16 cellular contexts compared by ENCODE assay signal in the genomic region with DNA sequence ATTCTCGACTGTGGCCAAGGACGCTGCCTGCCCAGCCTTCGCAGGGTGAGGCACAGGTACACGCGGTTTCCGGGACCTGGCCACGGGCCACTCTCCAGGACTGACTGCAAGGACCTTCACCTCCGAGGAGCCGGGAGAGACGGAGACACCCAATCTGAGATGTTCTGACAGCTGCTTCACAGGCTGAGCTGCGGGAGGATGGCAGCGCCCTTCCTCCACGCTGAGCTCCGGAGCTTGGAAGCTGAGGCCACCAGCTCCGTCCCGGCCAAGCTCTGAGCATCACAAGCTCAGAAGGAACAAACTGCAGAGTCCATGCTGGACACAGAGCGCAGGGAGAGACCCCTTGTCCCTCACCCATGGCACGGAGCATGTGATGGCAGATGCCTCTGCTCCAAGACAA.
DNase-seq lines count a peak whose midpoint lies in the region; ATAC-seq and TF ChIP-seq lines count a peak whose summit lies in the region.
"Had no signal": no experiment of that assay in that cellular context is flagged by ENCODE, and none has a peak within 500 bp of the region (broad histone marks: within the 10 kb centered on the region; RNA-seq: fewer than 3 reads in every experiment).

No MANE protein-coding gene starts in this region.

- H3K4me1 ChIP-seq in Peyer's patch: no peaks in the 10 kb centered on the region
- H3K4me1 ChIP-seq in left lung: no peaks in the 10 kb centered on the region
- H3K4me1 ChIP-seq: BE2C had no signal

- intact Hi-C loops in left lung (cut with DNase I) (no loop called here), sciatic nerve (cut with DNase I) (no loop called here)

- no peak overlapping the region for H3K27ac ChIP-seq in Peyer's patch
- no peak overlapping the region for H3K27ac ChIP-seq in left lung
- H3K27ac ChIP-seq: GM23248 had no signal

- H3K36me3 Mint-ChIP-seq in WTC11: no peaks in the 10 kb centered on the region
- H3K36me3 Mint-ChIP-seq: CD8-positive, alpha-beta T cell had no signal

- no peak overlapping the region for H3K4me3 Mint-ChIP-seq in WTC11
- H3K4me3 Mint-ChIP-seq: CD8-positive, alpha-beta T cell had no signal

- H3K27me3 Mint-ChIP-seq in WTC11 (ENCODE audit: low read depth): peaks cover 2% of the 10 kb centered on the region; the same call in 1 of the 2 replicates

- peak overlapping the region; percentile 63; the same call in 1 of the 2 replicates for H3K27ac Mint-ChIP-seq in WTC11
- H3K27ac Mint-ChIP-seq: CD8-positive, alpha-beta T cell had no signal

- CTCF ChIA-PET in WTC11 (lab: Charles Lee): no interaction called here

- ATAC-seq in WTC11: no peak
- ATAC-seq in left lung: no peak
- ATAC-seq in sciatic nerve: no peak
- ATAC-seq in HG03139 (IDR thresholded peaks at IDR 0.05; ENCODE audit: unreplicated experiment): no peak
- ATAC-seq: CD8-positive, alpha-beta T cell; PC-3 had no signal

- H3K36me3 ChIP-seq in Peyer's patch (no peaks in the 10 kb centered on the region), left lung (no peaks in the 10 kb centered on the region)
- H3K36me3 ChIP-seq: BE2C had no signal

- TF ChIP-seq POLR2A in Peyer's patch (IDR thresholded peaks at IDR 0.05): no peak

- H3K27me3 ChIP-seq in Peyer's patch (no peaks in the 10 kb centered on the region), left lung (peaks cover 0 to 40% of the 10 kb centered on the region in 2 donors)
- H3K27me3 ChIP-seq: BE2C had no signal

- peaks cover 10% of the 10 kb centered on the region for H3K4me1 Mint-ChIP-seq in WTC11

- POLR2A ChIA-PET in WTC11 (lab: Charles Lee): no interaction called here

- H3K4me3 ChIP-seq in Peyer's patch: no peak overlapping the region
- H3K4me3 ChIP-seq in left lung: no peak overlapping the region
- H3K4me3 ChIP-seq: GM23248 had no signal

- no peak for TF ChIP-seq CTCF in Peyer's patch (IDR thresholded peaks at IDR 0.05)
- TF ChIP-seq CTCF in WTC11 (IDR thresholded peaks at IDR 0.05): no peak
- TF ChIP-seq CTCF in left lung (IDR thresholded peaks at IDR 0.05): no peak

- DNase-seq in Peyer's patch (peak in 2 of 3 donors; percentile 22 to 27), WTC11 (ENCODE audit: low spot score) (no peak), left lung (peak; percentile 22 to 57), sciatic nerve (ENCODE audit: low spot score) (peak; percentile 47), NCI-H2171 treated with DMSO at 0.1 percent for 48 hours (lab: John Stamatoyannopoulos, UW) (no peak), NCI-H1694 treated with DMSO at 0.1 percent for 48 hours (lab: John Stamatoyannopoulos, UW) (no peak)
- DNase-seq: BE2C; CD8-positive, alpha-beta T cell; KG1; NCI-H1105; NCI-H187 treated with DMSO at 0.1 percent for 48 hours; NCI-H446 treated with DMSO at 0.1 percent for 48 hours; NCI-H748 treated with DMSO at 0.1 percent for 48 hours; PC-3 had no signal

- H3K9me3 Mint-ChIP-seq in WTC11: no peaks in the 10 kb centered on the region
- H3K9me3 Mint-ChIP-seq: CD8-positive, alpha-beta T cell had no signal

- H3K9me3 ChIP-seq in Peyer's patch (no peaks in the 10 kb centered on the region), left lung (no peaks in the 10 kb centered on the region)
- H3K9me3 ChIP-seq: BE2C had no signal

TF ChIP-seq in WTC11, 78 proteins besides CTCF, POLR2A, EP300 and RAD21:
- TF ChIP-seq, protein P1, sequence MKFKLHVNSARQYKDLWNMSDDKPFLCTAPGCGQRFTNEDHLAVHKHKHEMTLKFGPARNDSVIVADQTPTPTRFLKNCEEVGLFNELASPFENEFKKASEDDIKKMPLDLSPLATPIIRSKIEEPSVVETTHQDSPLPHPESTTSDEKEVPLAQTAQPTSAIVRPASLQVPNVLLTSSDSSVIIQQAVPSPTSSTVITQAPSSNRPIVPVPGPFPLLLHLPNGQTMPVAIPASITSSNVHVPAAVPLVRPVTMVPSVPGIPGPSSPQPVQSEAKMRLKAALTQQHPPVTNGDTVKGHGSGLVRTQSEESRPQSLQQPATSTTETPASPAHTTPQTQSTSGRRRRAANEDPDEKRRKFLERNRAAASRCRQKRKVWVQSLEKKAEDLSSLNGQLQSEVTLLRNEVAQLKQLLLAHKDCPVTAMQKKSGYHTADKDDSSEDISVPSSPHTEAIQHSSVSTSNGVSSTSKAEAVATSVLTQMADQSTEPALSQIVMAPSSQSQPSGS (CRISPR knock-in tag; IDR thresholded peaks at IDR 0.05; ENCODE audit: borderline replicate concordance, low read depth): no peak
- TF ChIP-seq TEAD4 (CRISPR knock-in tag; IDR thresholded peaks at IDR 0.05) (no peak), ZBTB21 (CRISPR knock-in tag; IDR thresholded peaks at IDR 0.05; ENCODE audit: borderline replicate concordance) (no peak), GABPB1 (CRISPR knock-in tag; IDR thresholded peaks at IDR 0.05) (no peak), PRRX2 (CRISPR knock-in tag; IDR thresholded peaks at IDR 0.05) (no peak), TP53 (CRISPR knock-in tag; IDR thresholded peaks at IDR 0.05) (no peak), SMAD4 (CRISPR knock-in tag; IDR thresholded peaks at IDR 0.05) (no peak), GTF2I (CRISPR knock-in tag; conservative IDR thresholded peaks at IDR 0.05) (no peak), CREB1 (CRISPR knock-in tag; IDR thresholded peaks at IDR 0.05) (no peak)
- TF ChIP-seq, protein P2, sequence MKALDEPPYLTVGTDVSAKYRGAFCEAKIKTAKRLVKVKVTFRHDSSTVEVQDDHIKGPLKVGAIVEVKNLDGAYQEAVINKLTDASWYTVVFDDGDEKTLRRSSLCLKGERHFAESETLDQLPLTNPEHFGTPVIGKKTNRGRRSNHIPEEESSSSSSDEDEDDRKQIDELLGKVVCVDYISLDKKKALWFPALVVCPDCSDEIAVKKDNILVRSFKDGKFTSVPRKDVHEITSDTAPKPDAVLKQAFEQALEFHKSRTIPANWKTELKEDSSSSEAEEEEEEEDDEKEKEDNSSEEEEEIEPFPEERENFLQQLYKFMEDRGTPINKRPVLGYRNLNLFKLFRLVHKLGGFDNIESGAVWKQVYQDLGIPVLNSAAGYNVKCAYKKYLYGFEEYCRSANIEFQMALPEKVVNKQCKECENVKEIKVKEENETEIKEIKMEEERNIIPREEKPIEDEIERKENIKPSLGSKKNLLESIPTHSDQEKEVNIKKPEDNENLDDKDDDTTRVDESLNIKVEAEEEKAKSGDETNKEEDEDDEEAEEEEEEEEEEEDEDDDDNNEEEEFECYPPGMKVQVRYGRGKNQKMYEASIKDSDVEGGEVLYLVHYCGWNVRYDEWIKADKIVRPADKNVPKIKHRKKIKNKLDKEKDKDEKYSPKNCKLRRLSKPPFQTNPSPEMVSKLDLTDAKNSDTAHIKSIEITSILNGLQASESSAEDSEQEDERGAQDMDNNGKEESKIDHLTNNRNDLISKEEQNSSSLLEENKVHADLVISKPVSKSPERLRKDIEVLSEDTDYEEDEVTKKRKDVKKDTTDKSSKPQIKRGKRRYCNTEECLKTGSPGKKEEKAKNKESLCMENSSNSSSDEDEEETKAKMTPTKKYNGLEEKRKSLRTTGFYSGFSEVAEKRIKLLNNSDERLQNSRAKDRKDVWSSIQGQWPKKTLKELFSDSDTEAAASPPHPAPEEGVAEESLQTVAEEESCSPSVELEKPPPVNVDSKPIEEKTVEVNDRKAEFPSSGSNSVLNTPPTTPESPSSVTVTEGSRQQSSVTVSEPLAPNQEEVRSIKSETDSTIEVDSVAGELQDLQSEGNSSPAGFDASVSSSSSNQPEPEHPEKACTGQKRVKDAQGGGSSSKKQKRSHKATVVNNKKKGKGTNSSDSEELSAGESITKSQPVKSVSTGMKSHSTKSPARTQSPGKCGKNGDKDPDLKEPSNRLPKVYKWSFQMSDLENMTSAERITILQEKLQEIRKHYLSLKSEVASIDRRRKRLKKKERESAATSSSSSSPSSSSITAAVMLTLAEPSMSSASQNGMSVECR (CRISPR knock-in tag; IDR thresholded peaks at IDR 0.05; ENCODE audit: borderline replicate concordance): no peak
- TF ChIP-seq, protein P3, sequence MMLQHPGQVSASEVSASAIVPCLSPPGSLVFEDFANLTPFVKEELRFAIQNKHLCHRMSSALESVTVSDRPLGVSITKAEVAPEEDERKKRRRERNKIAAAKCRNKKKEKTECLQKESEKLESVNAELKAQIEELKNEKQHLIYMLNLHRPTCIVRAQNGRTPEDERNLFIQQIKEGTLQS (CRISPR knock-in tag; conservative IDR thresholded peaks at IDR 0.05): no peak
- TF ChIP-seq, protein P4, sequence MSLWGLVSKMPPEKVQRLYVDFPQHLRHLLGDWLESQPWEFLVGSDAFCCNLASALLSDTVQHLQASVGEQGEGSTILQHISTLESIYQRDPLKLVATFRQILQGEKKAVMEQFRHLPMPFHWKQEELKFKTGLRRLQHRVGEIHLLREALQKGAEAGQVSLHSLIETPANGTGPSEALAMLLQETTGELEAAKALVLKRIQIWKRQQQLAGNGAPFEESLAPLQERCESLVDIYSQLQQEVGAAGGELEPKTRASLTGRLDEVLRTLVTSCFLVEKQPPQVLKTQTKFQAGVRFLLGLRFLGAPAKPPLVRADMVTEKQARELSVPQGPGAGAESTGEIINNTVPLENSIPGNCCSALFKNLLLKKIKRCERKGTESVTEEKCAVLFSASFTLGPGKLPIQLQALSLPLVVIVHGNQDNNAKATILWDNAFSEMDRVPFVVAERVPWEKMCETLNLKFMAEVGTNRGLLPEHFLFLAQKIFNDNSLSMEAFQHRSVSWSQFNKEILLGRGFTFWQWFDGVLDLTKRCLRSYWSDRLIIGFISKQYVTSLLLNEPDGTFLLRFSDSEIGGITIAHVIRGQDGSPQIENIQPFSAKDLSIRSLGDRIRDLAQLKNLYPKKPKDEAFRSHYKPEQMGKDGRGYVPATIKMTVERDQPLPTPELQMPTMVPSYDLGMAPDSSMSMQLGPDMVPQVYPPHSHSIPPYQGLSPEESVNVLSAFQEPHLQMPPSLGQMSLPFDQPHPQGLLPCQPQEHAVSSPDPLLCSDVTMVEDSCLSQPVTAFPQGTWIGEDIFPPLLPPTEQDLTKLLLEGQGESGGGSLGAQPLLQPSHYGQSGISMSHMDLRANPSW (CRISPR knock-in tag; conservative IDR thresholded peaks at IDR 0.05; ENCODE audit: low read depth): no peak

Comparison
In these comparisons a context has a peak if more than half of its experiments do, and no peak if none do; other contexts are left out.
1. DNase-seq: peak in Peyer's patch (2 of 3), left lung (2 of 2) and sciatic nerve (single experiment); none in WTC11 (single experiment), NCI-H2171 treated with DMSO at 0.1 percent for 48 hours (single experiment) and NCI-H1694 treated with DMSO at 0.1 percent for 48 hours (single experiment).